32 cellular contexts compared by ENCODE assay signal in genomic region chr16:63672493-63672892, GRCh38.
"Had no signal": no experiment of that assay in that cellular context is flagged by ENCODE, and none has a peak within 500 bp of the region (broad histone marks: within the 10 kb centered on the region; RNA-seq: fewer than 3 reads in every experiment).

No MANE protein-coding gene starts in this region.

- H3K9me3 ChIP-seq: adrenal gland, ascending aorta, body of pancreas, breast epithelium had no signal

- H3K27ac ChIP-seq: adrenal gland, ascending aorta, body of pancreas, brain microvascular endothelial cell, breast epithelium, cardiac muscle cell had no signal

- H3K27me3 ChIP-seq: adrenal gland, ascending aorta, body of pancreas, brain microvascular endothelial cell, breast epithelium, cardiac muscle cell had no signal

- ATAC-seq: activated naive CD4-positive, alpha-beta T cell treated with anti-CD3 and anti-CD28 coated beads, Interleukin-2, amount 50 U/mL, for 72 hours; activated naive CD8-positive, alpha-beta T cell treated with anti-CD3 and anti-CD28 coated beads, Interleukin-2, amount 50 U/mL, for 24 hours; activated T-cell treated with anti-CD3 and anti-CD28 coated beads, Interleukin-2, amount 50 U/mL, for 4 hours; activated T-cell treated with anti-CD3 and anti-CD28 coated beads, Interleukin-2, amount 50 U/mL, for 72 hours; activated T-helper 17 cell treated with anti-CD3 and anti-CD28 coated beads, Interleukin-2, amount 50 U/mL, for 72 hours; body of pancreas had no signal

- H3K4me1 ChIP-seq: adrenal gland, ascending aorta, body of pancreas, breast epithelium had no signal

- H3K36me3 ChIP-seq: adrenal gland, ascending aorta, brain microvascular endothelial cell, breast epithelium, cardiac muscle cell had no signal

- H3K4me3 ChIP-seq: adrenal gland, ascending aorta, body of pancreas, breast epithelium, cardiac muscle cell had no signal

- DNase-seq: activated effector memory CD4-positive, alpha-beta T cell treated with anti-CD3 and anti-CD28 coated beads, Interleukin-2, amount 50 U/mL, for 16 hours; activated effector memory CD4-positive, alpha-beta T cell treated with Interleukin-2 at 50 U/mL for 16 hours; activated gamma-delta T cell; activated gamma-delta T cell treated with Interleukin-2 at 50 U/mL for 16 hours; activated naive CD4-positive, alpha-beta T cell; activated naive CD4-positive, alpha-beta T cell treated with anti-CD3 and anti-CD28 coated beads for 36 hours; activated naive CD4-positive, alpha-beta T cell treated with anti-CD3 and anti-CD28 coated beads, Interleukin-2, amount 10 ng/mL, durations not matched to agents 7 days and 5 days; activated naive CD4-positive, alpha-beta T cell treated with anti-CD3 and anti-CD28 coated beads, Interleukin-2, amount 50 U/mL, for 16 hours; activated naive CD4-positive, alpha-beta T cell treated with Interleukin-2 at 50 U/mL for 16 hours; activated naive CD8-positive, alpha-beta T cell treated with anti-CD3 and anti-CD28 coated beads for 36 hours; activated naive CD8-positive, alpha-beta T cell treated with anti-CD3 and anti-CD28 coated beads, Interleukin-2, amount 10 ng/mL, durations not matched to agents 7 days and 5 days; activated naive CD8-positive, alpha-beta T cell treated with anti-CD3 and anti-CD28 coated beads, Interleukin-2, amount 50 U/mL, for 24 hours; activated T-cell treated with anti-CD3 and anti-CD28 coated beads, Interleukin-2, amount 50 U/mL, for 1 hour; activated T-cell treated with anti-CD3 and anti-CD28 coated beads, Interleukin-2, amount 50 U/mL, for 24 hours; activated T-cell treated with anti-CD3 and anti-CD28 coated beads, Interleukin-2, amount 50 U/mL, for 4 hours; activated T-cell treated with anti-CD3 and anti-CD28 coated beads, Interleukin-2, amount 50 U/mL, for 48 hours; activated T-cell treated with anti-CD3 and anti-CD28 coated beads, Interleukin-2, amount 50 U/mL, for 72 hours; adrenal gland; amniotic stem cell; amygdala; anterior cingulate cortex; aorta; body of pancreas; brain microvascular endothelial cell; caudate nucleus; central memory CD4-positive, alpha-beta T cell; cerebellar nuclear complex had no signal
